Comparison of ENCODE assay signal across 9 cellular contexts in the genomic region with DNA sequence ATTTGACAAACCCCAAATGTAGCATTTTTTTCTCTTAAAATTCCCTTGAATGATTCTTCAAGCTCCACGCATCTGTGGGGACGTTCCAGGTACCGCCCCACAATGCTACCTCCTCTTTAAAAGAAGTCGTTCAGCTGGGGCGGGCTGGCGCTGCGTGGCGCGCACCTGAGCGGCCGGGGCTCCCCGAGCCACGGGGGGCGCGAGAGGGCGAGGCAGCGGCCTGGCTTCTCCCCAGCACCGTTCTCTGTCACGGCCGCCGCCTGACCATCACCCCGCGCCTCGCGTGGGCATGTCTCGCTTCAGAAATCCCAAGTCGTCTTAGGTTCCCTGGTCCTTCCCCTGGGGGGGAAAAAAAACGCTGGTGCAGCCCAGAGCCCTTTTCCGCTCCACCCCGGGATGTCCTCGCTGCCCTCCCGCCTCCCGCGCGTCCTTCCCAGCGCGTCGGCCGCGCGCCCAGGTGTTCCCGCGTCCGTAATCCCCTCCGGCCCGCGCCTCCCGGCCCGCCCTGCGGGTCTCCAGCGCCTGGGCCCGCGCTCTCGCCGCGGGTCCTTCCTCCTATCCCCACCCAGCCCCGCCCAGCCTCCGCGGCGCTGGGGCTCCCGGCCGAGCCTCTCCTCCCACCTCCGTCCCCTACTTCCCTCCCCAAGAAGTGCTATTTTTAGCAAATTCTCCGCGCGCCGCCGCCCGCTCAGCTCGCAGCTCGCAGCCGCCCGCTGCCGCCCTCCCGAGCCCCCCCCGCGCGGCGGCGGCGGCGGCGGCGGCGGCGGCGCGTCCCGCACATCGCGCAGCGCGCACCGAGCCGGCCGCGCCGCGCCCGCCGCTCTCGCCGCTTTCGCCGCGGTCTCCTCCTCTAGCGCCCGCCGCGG. TPM values are rescaled to one million over a fixed set of nuclear protein-coding genes. Genes with fewer than 3 reads are reported as not detected.
DNase-seq lines count a peak whose midpoint lies in the region; ATAC-seq, FAIRE-seq and TF ChIP-seq lines count a peak whose summit lies in the region.
"Had no signal": no experiment of that assay in that cellular context is flagged by ENCODE, and none has a peak within 500 bp of the region (broad histone marks: within the 10 kb centered on the region; RNA-seq: fewer than 3 reads in every experiment).

No MANE protein-coding gene starts in this region.

- no peak overlapping the region for H3K4me3 ChIP-seq in CD8-positive, alpha-beta T cell (ENCODE audit: low read depth, low read length)
- H3K4me3 ChIP-seq in SJCRH30 (peak overlapping the region; percentile 60), endothelial cell of umbilical vein (replicated peaks in 1 of 3; ENCODE audit: insufficient read depth in 1 of 3, low read depth in 1 of 3, low read length in 3 of 3) (peak overlapping the region; percentile 39 to 88 (median 62)), mononuclear cell (ENCODE audit: low read length) (peak overlapping the region; percentile 35), upper lobe of right lung (peak overlapping the region; percentile 57)

- no peak for ATAC-seq in CD8-positive, alpha-beta T cell
- ATAC-seq in upper lobe of right lung, result peak; percentile 65

- peak overlapping the region; percentile 95 for H2AFZ ChIP-seq in endothelial cell of umbilical vein (ENCODE audit: low read depth, low read length)

- CTCF ChIA-PET in CD8-positive, alpha-beta T cell (lab: Charles Lee), result interaction anchor here (1.4 kb wide), 1 partner anchor 13 kb away, joined by 3 read pairs; no protein-coding TSS in a partner anchor
- CTCF ChIA-PET in endothelial cell of umbilical vein (lab: Charles Lee), result interaction anchor here (1.4 to 1.7 kb wide), 2 partner anchors 13 to 316 kb away, joined by 5 read pairs; no protein-coding TSS in a partner anchor

- no peaks in the 10 kb centered on the region for H3K27me3 ChIP-seq in CD8-positive, alpha-beta T cell (ENCODE audit: insufficient read depth, low read length)
- H3K27me3 ChIP-seq in SJCRH30, result peaks cover 14% of the 10 kb centered on the region
- H3K27me3 ChIP-seq in endothelial cell of umbilical vein (ENCODE audit: control insufficient read depth in 2 of 2, insufficient read depth in 2 of 2, low read length in 2 of 2), result no peaks in the 10 kb centered on the region
- H3K27me3 ChIP-seq in mononuclear cell (ENCODE audit: insufficient read depth, low read length), result peaks cover 60% of the 10 kb centered on the region
- peaks cover 7% of the 10 kb centered on the region for H3K27me3 ChIP-seq in upper lobe of right lung

- H3K4me2 ChIP-seq in endothelial cell of umbilical vein (ENCODE audit: insufficient read depth, low read length), result peak overlapping the region; percentile 72

- no peaks in the 10 kb centered on the region for H3K9me1 ChIP-seq in endothelial cell of umbilical vein (replicated peaks; ENCODE audit: control insufficient read depth, extremely low read depth, insufficient read depth, low read length)

- dilution Hi-C loops in endothelial cell of umbilical vein (cut with MboI; ENCODE audit: extremely low pct_ligation_motif_present, low sequenced_read_pairs), result no loop called here

- no peak for TF ChIP-seq CTCF in CD8-positive, alpha-beta T cell (IDR thresholded peaks at IDR 0.05)
- TF ChIP-seq CTCF in endothelial cell of umbilical vein (IDR thresholded peaks at IDR 0.05; ENCODE audit: extremely low read depth in 1 of 2, insufficient read depth in 1 of 2, low read depth in 1 of 2, low read length in 2 of 2), result peak; percentile 6 to 36
- no peak for TF ChIP-seq CTCF in upper lobe of right lung (IDR thresholded peaks at IDR 0.05)

- no peak overlapping the region for H3K27ac ChIP-seq in CD8-positive, alpha-beta T cell (ENCODE audit: low read depth, low read length)
- no peak overlapping the region for H3K27ac ChIP-seq in SJCRH30
- no peak overlapping the region for H3K27ac ChIP-seq in endothelial cell of umbilical vein (ENCODE audit: insufficient read depth, low read depth, low read length)
- no peak overlapping the region for H3K27ac ChIP-seq in upper lobe of right lung

- H3K9ac ChIP-seq in endothelial cell of umbilical vein (replicated peaks; ENCODE audit: extremely low read depth, insufficient read depth, low read length), result no peak overlapping the region

- peaks cover 8% of the 10 kb centered on the region for H3K4me1 Mint-ChIP-seq in CD8-positive, alpha-beta T cell (ENCODE audit: low read depth)

- POLR2A ChIA-PET in CD8-positive, alpha-beta T cell (lab: Charles Lee), result no interaction called here
- POLR2A ChIA-PET in endothelial cell of umbilical vein (lab: Charles Lee), result no interaction called here

- H3K27me3 Mint-ChIP-seq in CD8-positive, alpha-beta T cell (ENCODE audit: low read depth), result peaks cover 34% of the 10 kb centered on the region

- peaks cover 11% of the 10 kb centered on the region for H3K9me3 Mint-ChIP-seq in CD8-positive, alpha-beta T cell

- H4K20me1 ChIP-seq in endothelial cell of umbilical vein (replicated peaks; ENCODE audit: control insufficient read depth, extremely low read depth, insufficient read depth, low read length), result no peaks in the 10 kb centered on the region

- peaks cover 4% of the 10 kb centered on the region for H3K4me1 ChIP-seq in CD8-positive, alpha-beta T cell (ENCODE audit: insufficient read depth, low read length)
- H3K4me1 ChIP-seq in SJCRH30 (no peaks in the 10 kb centered on the region), endothelial cell of umbilical vein (ENCODE audit: control insufficient read depth, extremely low read depth, insufficient read depth, low read length) (peaks cover 4% of the 10 kb centered on the region), mononuclear cell (ENCODE audit: insufficient read depth, low read length) (peaks cover 6% of the 10 kb centered on the region), upper lobe of right lung (peaks cover 11% of the 10 kb centered on the region)

- no peak for DNase-seq in CD8-positive, alpha-beta T cell
- DNase-seq in H4 (ENCODE audit: low spot score) (peak; percentile 54), SJCRH30 (peak in 1 of 2 experiments; percentile 23), endothelial cell of umbilical vein (ENCODE audit: low read depth, low spot score) (peak; percentile 16), upper lobe of right lung (peak; percentile 66), NCI-H1048 (lab: John Stamatoyannopoulos, UW) (no peak)
- DNase-seq in effector CD8-positive, alpha-beta T cell (lab: John Stamatoyannopoulos, UW), result no peak

- H3K4me3 Mint-ChIP-seq in CD8-positive, alpha-beta T cell, result peak overlapping the region; percentile 63

- no peaks in the 10 kb centered on the region for H3K36me3 ChIP-seq in CD8-positive, alpha-beta T cell (ENCODE audit: insufficient read depth, low read length)
- H3K36me3 ChIP-seq in SJCRH30 (no peaks in the 10 kb centered on the region), endothelial cell of umbilical vein (ENCODE audit: control insufficient read depth in 2 of 2, extremely low read depth in 1 of 2, insufficient read depth in 2 of 2, low read length in 2 of 2) (no peaks in the 10 kb centered on the region), upper lobe of right lung (no peaks in the 10 kb centered on the region)

- H3K9me3 ChIP-seq in CD8-positive, alpha-beta T cell (ENCODE audit: low read length), result no peaks in the 10 kb centered on the region
- H3K9me3 ChIP-seq in SJCRH30 (replicated peaks) (no peaks in the 10 kb centered on the region), endothelial cell of umbilical vein (replicated peaks; ENCODE audit: control insufficient read depth, insufficient read depth, low read length) (no peaks in the 10 kb centered on the region), mononuclear cell (ENCODE audit: low read depth, low read length) (peaks cover 10% of the 10 kb centered on the region), upper lobe of right lung (no peaks in the 10 kb centered on the region)

- no peaks in the 10 kb centered on the region for H3K79me2 ChIP-seq in endothelial cell of umbilical vein (ENCODE audit: control insufficient read depth, insufficient read depth, low read length)

- H3K36me3 Mint-ChIP-seq in CD8-positive, alpha-beta T cell, result no peaks in the 10 kb centered on the region

- no TSS peak for BruUV-seq in endothelial cell of umbilical vein (replicated peaks; lab: Mats Ljungman, UMichigan)

- TF ChIP-seq POLR2A in endothelial cell of umbilical vein (IDR thresholded peaks at IDR 0.05; ENCODE audit: low read depth, low read length), result no peak

- intact Hi-C loops in CD8-positive, alpha-beta T cell (cut with DNase I, micrococcal nuclease), result no loop called here
- intact Hi-C loops in endothelial cell of umbilical vein (cut with micrococcal nuclease), result loop anchor here (5.0 kb wide), 1 partner anchor 244 kb away; no protein-coding TSS in a partner anchor
- intact Hi-C loops in upper lobe of right lung (cut with DNase I), result no loop called here

- H3K27ac Mint-ChIP-seq in CD8-positive, alpha-beta T cell, result no peak overlapping the region

- FAIRE-seq in endothelial cell of umbilical vein (lab: Jason Lieb, UNC), result peak; percentile 21

TF ChIP-seq in endothelial cell of umbilical vein, 7 proteins besides CTCF, POLR2A, EP300 and RAD21:
- TF ChIP-seq GATA2 (IDR thresholded peaks at IDR 0.05; ENCODE audit: insufficient read depth, insufficient read length, low read depth, low read length) (no peak), JUN (IDR thresholded peaks at IDR 0.05; ENCODE audit: borderline replicate concordance, insufficient read depth, insufficient read length, low read depth) (no peak), MAX (IDR thresholded peaks at IDR 0.05; ENCODE audit: insufficient read depth, insufficient read length) (no peak), EZH2 (IDR thresholded peaks at IDR 0.05; ENCODE audit: borderline replicate concordance, low read depth, low read length, severe bottlenecking) (no peak), MYC (IDR thresholded peaks at IDR 0.05; ENCODE audit: low read depth, low read length) (no peak), POLR2AphosphoS5 (IDR thresholded peaks at IDR 0.05; ENCODE audit: insufficient read depth, low read depth, low read length) (no peak), FOS (IDR thresholded peaks at IDR 0.05; ENCODE audit: borderline replicate concordance, insufficient read depth, low read length) (no peak)

RNA-seq across cellular contexts. Expression of gene PRPS1L1, which starts 58.8 kb away (rescaled TPM):
- total RNA-seq in CD8-positive, alpha-beta T cell, result not detected
- total RNA-seq in H4 (2014; rRNA removed; shearing (Covaris generic)), result not detected in 2 replicates
- not detected in 2 replicates for total RNA-seq in SJCRH30 (2014; rRNA removed; shearing (Covaris generic))
- total RNA-seq in endothelial cell of umbilical vein, result not detected in 2 replicates
- polyA plus RNA-seq in endothelial cell of umbilical vein, result not detected in 2 replicates
- polyA plus RNA-seq in endothelial cell of umbilical vein (2011; cell fraction: cytosol; rRNA removed), result not detected in 2 replicates
- not detected in 2 replicates for polyA plus RNA-seq in endothelial cell of umbilical vein (2011; cell fraction: nucleus; rRNA removed)
- polyA plus RNA-seq in endothelial cell of umbilical vein (2012), result not detected in 2 replicates
- not detected in 2 replicates for polyA minus RNA-seq in endothelial cell of umbilical vein
- polyA minus RNA-seq in endothelial cell of umbilical vein (2011; cell fraction: cytosol; rRNA and poly(A)+ RNA removed), result not detected
- not detected in 2 replicates for polyA minus RNA-seq in endothelial cell of umbilical vein (2011; cell fraction: nucleus; rRNA and poly(A)+ RNA removed)
- 0.31 TPM for total RNA-seq in mononuclear cell
- total RNA-seq in upper lobe of right lung, result not detected
- total RNA-seq: LHCN-M2 had no signal

Comparison
In these comparisons a context has a peak if more than half of its experiments do, and no peak if none do; other contexts are left out.
1. DNase-seq: peak in H4 (single experiment), endothelial cell of umbilical vein (single experiment) and upper lobe of right lung (single experiment); none in CD8-positive, alpha-beta T cell (0 of 7), effector CD8-positive, alpha-beta T cell (single experiment) and NCI-H1048 (single experiment).
2. CTCF ChIP-seq: peak in endothelial cell of umbilical vein (2 of 2); none in CD8-positive, alpha-beta T cell (single experiment) and upper lobe of right lung (single experiment).